13 cellular contexts compared by ENCODE assay signal in the genomic region with DNA sequence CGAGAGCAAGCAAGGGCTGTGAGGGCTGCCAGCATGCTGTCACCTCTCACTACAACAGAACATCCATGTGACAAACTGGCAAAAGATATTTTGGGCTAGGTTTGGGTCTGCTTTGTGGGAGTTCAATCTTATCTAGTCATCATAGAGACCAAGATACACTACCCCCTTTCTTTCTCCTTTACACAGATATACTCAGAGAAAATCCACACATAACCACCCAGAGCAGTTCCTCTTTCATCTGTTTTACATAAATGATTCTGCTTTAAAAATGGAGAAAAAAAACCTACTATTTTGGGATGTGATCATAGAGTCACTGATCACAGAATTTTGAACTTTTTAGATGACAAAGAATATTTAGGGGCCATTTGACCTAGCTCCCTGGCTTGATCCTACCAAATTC. TPM values are rescaled to one million over a fixed set of nuclear protein-coding genes. Genes with fewer than 3 reads are reported as not detected.
DNase-seq lines count a peak whose midpoint lies in the region; ATAC-seq and TF ChIP-seq lines count a peak whose summit lies in the region.
"Had no signal": no experiment of that assay in that cellular context is flagged by ENCODE, and none has a peak within 500 bp of the region (broad histone marks: within the 10 kb centered on the region; RNA-seq: fewer than 3 reads in every experiment).

No MANE protein-coding gene starts in this region.

- no peaks in the 10 kb centered on the region for H3K36me3 Mint-ChIP-seq in activated CD8-positive, alpha-beta memory T cell treated with anti-CD3 and anti-CD28 coated beads, Interleukin-2, amount 10 ng/mL, durations not matched to agents 7 days and 5 days

- H3K36me3 ChIP-seq in testis (ENCODE audit: low read depth, missing control alignments): no peaks in the 10 kb centered on the region

- 69% methylated on average over 1 of the region's 1 CpG; no CpG with 5 or more reads in 1 of the 2 donors for WGBS in testis, 2 donors

- TF ChIP-seq CTCF in testis (IDR thresholded peaks at IDR 0.05): no peak

- H3K4me1 ChIP-seq in testis: no peaks in the 10 kb centered on the region

- H3K4me1 Mint-ChIP-seq in activated CD8-positive, alpha-beta memory T cell treated with anti-CD3 and anti-CD28 coated beads, Interleukin-2, amount 10 ng/mL, durations not matched to agents 7 days and 5 days: no peaks in the 10 kb centered on the region
- H3K4me1 Mint-ChIP-seq: central memory CD8-positive, alpha-beta T cell had no signal

- CTCF ChIA-PET in activated CD8-positive, alpha-beta memory T cell treated with anti-CD3 and anti-CD28 coated beads, Interleukin-2, amount 10 ng/mL, durations not matched to agents 7 days and 5 days (lab: Charles Lee): no interaction called here

- no peak for TF ChIP-seq POLR2A in testis (IDR thresholded peaks at IDR 0.05)

- no peak overlapping the region for H3K4me3 Mint-ChIP-seq in activated CD8-positive, alpha-beta memory T cell treated with anti-CD3 and anti-CD28 coated beads, Interleukin-2, amount 10 ng/mL, durations not matched to agents 7 days and 5 days
- H3K4me3 Mint-ChIP-seq: central memory CD8-positive, alpha-beta T cell had no signal

- no peaks in the 10 kb centered on the region for H3K9me3 ChIP-seq in testis

- intact Hi-C loops in testis (cut with DNase I; ENCODE audit: low total_unique reads): no loop called here

- H3K27me3 Mint-ChIP-seq in activated CD8-positive, alpha-beta memory T cell treated with anti-CD3 and anti-CD28 coated beads, Interleukin-2, amount 10 ng/mL, durations not matched to agents 7 days and 5 days: peaks cover 7% of the 10 kb centered on the region

- no peaks in the 10 kb centered on the region for H3K27me3 ChIP-seq in testis

- no peaks in the 10 kb centered on the region for H3K9me3 Mint-ChIP-seq in activated CD8-positive, alpha-beta memory T cell treated with anti-CD3 and anti-CD28 coated beads, Interleukin-2, amount 10 ng/mL, durations not matched to agents 7 days and 5 days (ENCODE audit: low read depth)
- H3K9me3 Mint-ChIP-seq: central memory CD8-positive, alpha-beta T cell had no signal

- no peak overlapping the region for H3K27ac Mint-ChIP-seq in activated CD8-positive, alpha-beta memory T cell treated with anti-CD3 and anti-CD28 coated beads, Interleukin-2, amount 10 ng/mL, durations not matched to agents 7 days and 5 days

- H3K4me3 ChIP-seq in testis: peak overlapping the region in 1 of 2 donors; percentile 36

- DNase-seq in SKM-1 treated with dmso at 0.1 percent for 144 hours (lab: John Stamatoyannopoulos, UW; ENCODE audit: unreplicated experiment) (peak; percentile 9), SKM-1 (lab: John Stamatoyannopoulos, UW; ENCODE audit: unreplicated experiment) (no peak), midbrain (lab: John Stamatoyannopoulos, UW) (no peak), testis (no peak)
- no peak for DNase-seq in activated CD8-positive, alpha-beta memory T cell treated with anti-CD3 and anti-CD28 coated beads, Interleukin-2, amount 10 ng/mL, durations not matched to agents 7 days and 5 days
- DNase-seq: activated effector memory CD4-positive, alpha-beta T cell treated with Interleukin-2 at 50 U/mL for 16 hours; NCI-H2081; RPMI8226 had no signal

- peak; percentile 85 for ATAC-seq in HG02623 (IDR thresholded peaks at IDR 0.05; ENCODE audit: unreplicated experiment)
- ATAC-seq in HG03457 (IDR thresholded peaks at IDR 0.05; ENCODE audit: unreplicated experiment): peak; percentile 61
- ATAC-seq in HG03097 (IDR thresholded peaks at IDR 0.05; ENCODE audit: low FRiP score, unreplicated experiment): no peak
- ATAC-seq in activated CD8-positive, alpha-beta memory T cell treated with anti-CD3 and anti-CD28 coated beads, Interleukin-2, amount 10 ng/mL, durations not matched to agents 7 days and 5 days: no peak
- ATAC-seq: activated CD4-positive, CD25-positive, alpha-beta regulatory T cell treated with anti-CD3 and anti-CD28 coated beads, Interleukin-2, amount 50 U/mL, for 24 hours had no signal

- no peak overlapping the region for H3K27ac ChIP-seq in testis

RNA-seq across cellular contexts. Expression of gene SOX4, which starts 16.8 kb away (rescaled TPM):
- 10 to 100 TPM; 42.9 to 43.9 TPM for total RNA-seq in testis
- 16.1 TPM for polyA plus RNA-seq in testis (ENCODE audit: insufficient read depth, low read depth, low replicate concordance)
- total RNA-seq in activated CD8-positive, alpha-beta memory T cell treated with anti-CD3 and anti-CD28 coated beads, Interleukin-2, amount 10 ng/mL, durations not matched to agents 7 days and 5 days: 10 to 100 TPM in 1 of 2 experiments, under 1 TPM in 1; 0.76 to 10.4 TPM

Comparison
In these comparisons a context has a peak if more than half of its experiments do, and no peak if none do; other contexts are left out.
1. ATAC-seq: peak in HG02623 (single experiment) and HG03457 (single experiment); none in HG03097 (single experiment) and activated CD8-positive, alpha-beta memory T cell treated with anti-CD3 and anti-CD28 coated beads, Interleukin-2, amount 10 ng/mL, durations not matched to agents 7 days and 5 days (single experiment).